In the genomic region with DNA sequence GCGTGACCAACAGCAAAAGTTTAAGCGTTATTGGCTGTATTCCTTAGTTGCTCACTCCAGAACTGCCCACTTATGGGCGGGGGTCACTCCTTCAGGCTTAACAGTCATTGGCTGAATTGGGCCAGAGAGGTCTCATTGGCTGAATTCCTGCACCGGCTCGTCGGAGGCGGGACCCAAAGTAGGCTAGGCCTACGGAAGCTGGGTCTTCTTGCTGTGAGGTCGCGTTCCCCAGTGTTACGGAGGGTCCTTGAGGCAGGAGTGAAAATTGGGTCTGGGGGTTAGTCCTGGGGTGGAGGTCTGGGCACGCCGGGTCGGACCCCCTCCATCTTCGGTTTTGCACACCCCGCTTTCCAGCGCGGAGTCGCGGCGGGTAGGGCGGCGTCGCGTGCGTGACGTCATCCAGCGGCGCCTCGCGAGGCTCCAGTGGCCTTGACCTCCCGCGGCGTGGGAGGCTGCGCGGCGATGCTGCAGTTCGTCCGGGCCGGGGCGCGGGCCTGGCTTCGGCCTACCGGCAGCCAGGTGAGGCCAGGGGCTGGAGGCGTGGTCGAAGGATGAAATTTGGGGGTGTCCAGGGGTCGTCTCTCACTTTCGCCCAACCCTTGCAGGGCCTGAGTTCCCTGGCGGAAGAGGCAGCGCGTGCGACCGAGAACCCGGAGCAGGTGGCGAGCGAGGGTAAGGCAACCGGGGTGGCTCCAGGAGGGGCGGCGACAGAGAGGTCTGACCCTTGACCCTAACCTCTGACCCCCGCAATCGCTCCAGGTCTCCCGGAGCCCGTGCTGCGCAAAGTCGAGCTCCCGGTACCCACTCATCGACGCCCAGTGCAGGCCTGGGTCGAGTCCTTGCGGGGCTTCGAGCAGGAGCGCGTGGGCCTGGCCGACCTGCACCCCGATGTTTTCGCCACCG, we compare ENCODE assay signal across 8 cellular contexts. TPM values are rescaled to one million over a fixed set of nuclear protein-coding genes. Genes with fewer than 3 reads are reported as not detected.
DNase-seq lines count a peak whose midpoint lies in the region; ATAC-seq and TF ChIP-seq lines count a peak whose summit lies in the region.

Gene MRPL4 (plus strand): TSS at position 423 of the 903 bp plus-strand sequence. CDS start 40 bp downstream, at position 463.

- H3K27ac ChIP-seq in right atrium auricular region (peak within 1 kb of the TSS; percentile 82 to 86), uterus (peak within 1 kb of the TSS; percentile 60 to 84)

- H3K4me1 ChIP-seq in right atrium auricular region (peaks cover 0 to 7% of the 10 kb centered on the region in 2 donors), uterus (peaks cover 0 to 4% of the 10 kb centered on the region in 2 donors)

- H3K4me3 ChIP-seq in right atrium auricular region (peak within 1 kb of the TSS; percentile 85 to 90), uterus (peak within 1 kb of the TSS; percentile 71 to 79)

- intact Hi-C loops in T-helper 2 cell treated with Interferon-gamma antibody and Interleukin-4, amounts not matched to agents 100 ng/mL and 5 ng/mL, for 36 hours (cut with micrococcal nuclease): loop anchor here (2.0 to 5.0 kb wide), 3 partner anchors 15 to 145 kb away; partner anchors contain the start of genes DNMT1 and PPAN
- intact Hi-C loops in uterus (cut with DNase I; ENCODE audit: low total_unique reads): no loop called here

- no peaks in the 10 kb centered on the region for H3K9me3 ChIP-seq in right atrium auricular region
- no peaks in the 10 kb centered on the region for H3K9me3 ChIP-seq in uterus

- H3K36me3 ChIP-seq in right atrium auricular region (peaks cover 30% of the 10 kb centered on the region), uterus (no peaks in the 10 kb centered on the region)

- DNase-seq in NCI-H187 treated with DMSO at 0.1 percent for 48 hours (lab: John Stamatoyannopoulos, UW): peak; percentile 80
- peak; percentile 72 to 99 (median 94) for DNase-seq in anterior cingulate cortex (lab: John Stamatoyannopoulos, UW)
- DNase-seq in right atrium auricular region (ENCODE audit: low spot score): peak; percentile 99
- peak; percentile 98 for DNase-seq in pulmonary artery endothelial cell (ENCODE audit: low read depth, low spot score)
- peak; percentile 95 to 98 for DNase-seq in uterus

- no peak for TF ChIP-seq CTCF in right atrium auricular region (IDR thresholded peaks at IDR 0.05)
- TF ChIP-seq CTCF in uterus (IDR thresholded peaks at IDR 0.05): peak in 2 of 4 experiments; percentile 34 to 37

- no peaks in the 10 kb centered on the region for H3K27me3 ChIP-seq in right atrium auricular region
- H3K27me3 ChIP-seq in uterus: no peaks in the 10 kb centered on the region

- ATAC-seq in GM18499 (IDR thresholded peaks at IDR 0.05; ENCODE audit: insufficient read depth, unreplicated experiment) (peak; percentile 86), HG02943 (IDR thresholded peaks at IDR 0.05; ENCODE audit: low read depth, unreplicated experiment) (peak; percentile 91)

- peak in 1 of 2 donors; percentile 63 for TF ChIP-seq POLR2A in uterus (IDR thresholded peaks at IDR 0.05)

RNA-seq across cellular contexts. Expression of gene MRPL4, which starts in this region (rescaled TPM):
- 76.3 and 77.9 TPM in 2 replicates for total RNA-seq in T-helper 2 cell treated with Interferon-gamma antibody and Interleukin-4, amounts not matched to agents 100 ng/mL and 5 ng/mL, for 36 hours
- total RNA-seq in right atrium auricular region (10 to 100 TPM; 75.9 to 86.3 TPM), pulmonary artery endothelial cell (32.6 and 35.9 TPM in 2 replicates), uterus (10 to 100 TPM; 18.2 to 56.9 (median 31.1) TPM)

Comparison
In these comparisons a context has a peak if more than half of its experiments do, and no peak if none do; other contexts are left out.
1. Peak in every context shown above with its lines: DNase-seq, ATAC-seq, H3K4me3 ChIP-seq and H3K27ac ChIP-seq.